Comparison of ENCODE assay signal across 1 cellular context in the genomic region with DNA sequence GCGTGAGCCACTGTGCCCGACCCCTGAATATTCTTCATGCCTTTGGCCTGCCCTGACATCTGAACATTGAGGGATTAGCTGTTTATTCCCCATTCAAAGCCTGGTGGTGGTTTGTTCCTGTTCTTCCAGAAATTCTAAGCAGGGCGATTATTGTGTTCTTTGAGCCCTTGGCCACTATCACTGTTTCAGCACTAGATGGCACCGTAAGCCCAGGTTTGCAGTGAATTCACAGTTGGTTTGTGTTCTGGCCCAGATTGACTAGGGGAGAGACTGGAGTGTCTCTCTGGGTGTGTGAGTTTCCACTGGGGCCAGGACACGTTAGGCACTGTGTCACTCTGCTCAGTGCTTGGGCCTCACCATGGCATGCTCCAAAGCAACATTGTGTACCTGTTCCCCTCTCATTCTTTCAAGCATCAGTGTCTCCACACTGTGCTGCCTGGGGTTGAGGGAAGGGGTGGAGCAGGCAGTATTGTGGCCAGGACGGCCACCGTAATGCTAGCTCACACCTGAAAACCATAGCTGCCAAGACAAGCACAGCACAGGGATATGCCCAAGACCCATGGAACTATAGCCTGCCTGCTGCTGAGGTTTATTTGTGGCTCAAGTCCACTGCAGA.
TF ChIP-seq lines count a peak whose summit lies in the region.

No MANE protein-coding gene starts in this region.

TF ChIP-seq in HCT116, 20 proteins besides CTCF, POLR2A, EP300 and RAD21 (continued from another document):
- TF ChIP-seq, protein P1, sequence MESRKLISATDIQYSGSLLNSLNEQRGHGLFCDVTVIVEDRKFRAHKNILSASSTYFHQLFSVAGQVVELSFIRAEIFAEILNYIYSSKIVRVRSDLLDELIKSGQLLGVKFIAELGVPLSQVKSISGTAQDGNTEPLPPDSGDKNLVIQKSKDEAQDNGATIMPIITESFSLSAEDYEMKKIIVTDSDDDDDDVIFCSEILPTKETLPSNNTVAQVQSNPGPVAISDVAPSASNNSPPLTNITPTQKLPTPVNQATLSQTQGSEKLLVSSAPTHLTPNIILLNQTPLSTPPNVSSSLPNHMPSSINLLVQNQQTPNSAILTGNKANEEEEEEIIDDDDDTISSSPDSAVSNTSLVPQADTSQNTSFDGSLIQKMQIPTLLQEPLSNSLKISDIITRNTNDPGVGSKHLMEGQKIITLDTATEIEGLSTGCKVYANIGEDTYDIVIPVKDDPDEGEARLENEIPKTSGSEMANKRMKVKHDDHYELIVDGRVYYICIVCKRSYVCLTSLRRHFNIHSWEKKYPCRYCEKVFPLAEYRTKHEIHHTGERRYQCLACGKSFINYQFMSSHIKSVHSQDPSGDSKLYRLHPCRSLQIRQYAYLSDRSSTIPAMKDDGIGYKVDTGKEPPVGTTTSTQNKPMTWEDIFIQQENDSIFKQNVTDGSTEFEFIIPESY (IDR thresholded peaks at IDR 0.05; ENCODE audit: extremely low read depth, insufficient replicate concordance, low read length) = no peak
